Comparison of ENCODE assay signal across 1 cellular context in genomic region chr4:74410272-74410671, GRCh38.
TF ChIP-seq lines count a peak whose summit lies in the region.

No MANE protein-coding gene starts in this region.

TF ChIP-seq in HCT116, 20 proteins besides CTCF, POLR2A, EP300 and RAD21:
- no peak for TF ChIP-seq SIN3A (IDR thresholded peaks at IDR 0.05; ENCODE audit: low read depth)
- peak; percentile 47; the same call in 1 of the 2 replicates for TF ChIP-seq CEBPB (IDR thresholded peaks at IDR 0.05; ENCODE audit: low read depth)
